In genomic region chr17:63828936-63829335, GRCh38 we compare ENCODE assay signal across 1 cellular context.
TF ChIP-seq lines count a peak whose summit lies in the region.

No MANE protein-coding gene starts in this region.

TF ChIP-seq in WTC11, 78 proteins besides CTCF, POLR2A, EP300 and RAD21 (continued from another document):
- TF ChIP-seq, protein P1, sequence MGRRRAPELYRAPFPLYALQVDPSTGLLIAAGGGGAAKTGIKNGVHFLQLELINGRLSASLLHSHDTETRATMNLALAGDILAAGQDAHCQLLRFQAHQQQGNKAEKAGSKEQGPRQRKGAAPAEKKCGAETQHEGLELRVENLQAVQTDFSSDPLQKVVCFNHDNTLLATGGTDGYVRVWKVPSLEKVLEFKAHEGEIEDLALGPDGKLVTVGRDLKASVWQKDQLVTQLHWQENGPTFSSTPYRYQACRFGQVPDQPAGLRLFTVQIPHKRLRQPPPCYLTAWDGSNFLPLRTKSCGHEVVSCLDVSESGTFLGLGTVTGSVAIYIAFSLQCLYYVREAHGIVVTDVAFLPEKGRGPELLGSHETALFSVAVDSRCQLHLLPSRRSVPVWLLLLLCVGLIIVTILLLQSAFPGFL (CRISPR knock-in tag; IDR thresholded peaks at IDR 0.05; ENCODE audit: borderline replicate concordance) = no peak
- TF ChIP-seq NFATC4 (CRISPR knock-in tag; IDR thresholded peaks at IDR 0.05) (no peak), JUN (CRISPR knock-in tag; IDR thresholded peaks at IDR 0.05) (no peak), TP53 (CRISPR knock-in tag; IDR thresholded peaks at IDR 0.05) (no peak), GTF2I (CRISPR knock-in tag; conservative IDR thresholded peaks at IDR 0.05) (no peak), ZNF396 (CRISPR knock-in tag; IDR thresholded peaks at IDR 0.05; ENCODE audit: borderline replicate concordance) (no peak), ESRRA (CRISPR knock-in tag; IDR thresholded peaks at IDR 0.05; ENCODE audit: borderline replicate concordance) (no peak), GABPB1 (CRISPR knock-in tag; IDR thresholded peaks at IDR 0.05) (no peak)
- TF ChIP-seq, protein P2, sequence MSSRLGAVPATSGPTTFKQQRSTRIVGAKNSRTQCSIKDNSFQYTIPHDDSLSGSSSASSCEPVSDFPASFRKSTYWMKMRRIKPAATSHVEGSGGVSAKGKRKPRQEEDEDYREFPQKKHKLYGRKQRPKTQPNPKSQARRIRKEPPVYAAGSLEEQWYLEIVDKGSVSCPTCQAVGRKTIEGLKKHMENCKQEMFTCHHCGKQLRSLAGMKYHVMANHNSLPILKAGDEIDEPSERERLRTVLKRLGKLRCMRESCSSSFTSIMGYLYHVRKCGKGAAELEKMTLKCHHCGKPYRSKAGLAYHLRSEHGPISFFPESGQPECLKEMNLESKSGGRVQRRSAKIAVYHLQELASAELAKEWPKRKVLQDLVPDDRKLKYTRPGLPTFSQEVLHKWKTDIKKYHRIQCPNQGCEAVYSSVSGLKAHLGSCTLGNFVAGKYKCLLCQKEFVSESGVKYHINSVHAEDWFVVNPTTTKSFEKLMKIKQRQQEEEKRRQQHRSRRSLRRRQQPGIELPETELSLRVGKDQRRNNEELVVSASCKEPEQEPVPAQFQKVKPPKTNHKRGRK (CRISPR knock-in tag; IDR thresholded peaks at IDR 0.05; ENCODE audit: borderline replicate concordance) = no peak
